ENCODE assay signal across 15 cellular contexts in the genomic region with DNA sequence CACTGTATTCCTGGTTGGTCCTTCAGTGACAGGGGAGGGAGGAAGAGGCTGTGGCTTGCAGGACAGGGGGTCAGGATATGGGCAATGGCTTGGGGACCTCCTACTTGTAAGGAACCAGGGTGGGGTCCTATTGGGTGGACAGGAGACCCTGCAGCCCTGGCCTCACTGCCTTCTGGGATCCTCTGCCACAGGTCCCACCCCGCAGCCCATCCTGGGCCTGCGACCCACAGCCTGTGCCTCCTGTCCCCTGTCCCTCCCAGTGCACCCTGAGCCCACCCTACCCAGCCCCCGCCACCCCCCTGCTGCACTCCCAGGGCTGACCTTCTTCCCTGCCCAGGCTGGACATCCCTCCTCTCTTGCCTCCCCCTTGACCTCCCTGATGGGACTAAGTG. TPM values are rescaled to one million over a fixed set of nuclear protein-coding genes. Genes with fewer than 3 reads are reported as not detected.
DNase-seq lines count a peak whose midpoint lies in the region; ATAC-seq and TF ChIP-seq lines count a peak whose summit lies in the region.
"Had no signal": no experiment of that assay in that cellular context is flagged by ENCODE, and none has a peak within 500 bp of the region (broad histone marks: within the 10 kb centered on the region; RNA-seq: fewer than 3 reads in every experiment).

No MANE protein-coding gene starts in this region.

- peak overlapping the region; percentile 85 for H3K4me2 ChIP-seq in smooth muscle cell

- H3K4me3 ChIP-seq in NT2/D1 (ENCODE audit: insufficient read length, low read depth) (peak overlapping the region; percentile 28), fibroblast of villous mesenchyme (ENCODE audit: low read depth, low read length) (peak overlapping the region; percentile 41), smooth muscle cell (peak overlapping the region; percentile 33)

- H3K9ac ChIP-seq in NT2/D1 (ENCODE audit: insufficient read length, low read depth) = no peak overlapping the region
- no peak overlapping the region for H3K9ac ChIP-seq in smooth muscle cell (ENCODE audit: low read depth)

- no peaks in the 10 kb centered on the region for H3F3A ChIP-seq in smooth muscle cell (ENCODE audit: low read depth)

- peaks cover 4% of the 10 kb centered on the region for H3K4me1 ChIP-seq in NT2/D1 (ENCODE audit: insufficient read depth, insufficient read length)
- H3K4me1 ChIP-seq in smooth muscle cell (ENCODE audit: low read depth) = peaks cover 7% of the 10 kb centered on the region

- no peak overlapping the region for H3K27ac Mint-ChIP-seq in activated naive CD4-positive, alpha-beta T cell treated with anti-CD3 and anti-CD28 coated beads, Interleukin-2, amount 50 U/mL, for 72 hours
- H3K27ac Mint-ChIP-seq: activated CD4-positive, alpha-beta memory T cell treated with anti-CD3 and anti-CD28 coated beads for 36 hours; immature natural killer cell; stimulated activated memory B cell treated with anti-CD40 and anti-IgM and Interleukin-4, amounts not matched to agents 10 μg/mL and 1 μg/mL and 100 μg/mL, for 72 hours had no signal

- H3K27me3 ChIP-seq in NT2/D1 (ENCODE audit: insufficient read depth, insufficient read length) (peaks cover 17% of the 10 kb centered on the region), smooth muscle cell (ENCODE audit: low read depth) (no peaks in the 10 kb centered on the region)
- H3K27me3 ChIP-seq: upper lobe of left lung had no signal

- H3K36me3 ChIP-seq in NT2/D1 (ENCODE audit: insufficient read depth, insufficient read length, low read length) (no peaks in the 10 kb centered on the region), smooth muscle cell (ENCODE audit: low read depth) (no peaks in the 10 kb centered on the region)
- H3K36me3 ChIP-seq: upper lobe of left lung had no signal

- DNase-seq in Right ventricle myocardium inferior (ENCODE audit: missing footprints) = no peak
- DNase-seq in Right ventricle myocardium superior = no peak
- DNase-seq in NT2/D1 (ENCODE audit: low read depth, low spot score) = no peak
- DNase-seq in fibroblast of villous mesenchyme (ENCODE audit: low read depth) = no peak
- DNase-seq in smooth muscle cell (lab: John Stamatoyannopoulos, UW; ENCODE audit: unreplicated experiment) = no peak
- DNase-seq in erythroblast (lab: John Stamatoyannopoulos, UW) = no peak
- no peak for DNase-seq in activated naive CD4-positive, alpha-beta T cell treated with anti-CD3 and anti-CD28 coated beads, Interleukin-2, amount 50 U/mL, for 72 hours (ENCODE audit: low spot score in 2 of 2)
- DNase-seq: SIG-M5 had no signal

- no peaks in the 10 kb centered on the region for H3K36me3 Mint-ChIP-seq in activated naive CD4-positive, alpha-beta T cell treated with anti-CD3 and anti-CD28 coated beads, Interleukin-2, amount 50 U/mL, for 72 hours
- H3K36me3 Mint-ChIP-seq: activated CD4-positive, alpha-beta memory T cell treated with anti-CD3 and anti-CD28 coated beads for 36 hours; immature natural killer cell; stimulated activated memory B cell treated with anti-CD40 and anti-IgM and Interleukin-4, amounts not matched to agents 10 μg/mL and 1 μg/mL and 100 μg/mL, for 72 hours had no signal

- TF ChIP-seq CTCF in fibroblast of villous mesenchyme (IDR thresholded peaks at IDR 0.05; ENCODE audit: insufficient read depth, low read depth, low read length) = no peak
- no peak for TF ChIP-seq CTCF in smooth muscle cell (IDR thresholded peaks at IDR 0.05; ENCODE audit: borderline replicate concordance, insufficient read depth, poor library complexity, severe bottlenecking)

- no peak overlapping the region for H3K27ac ChIP-seq in smooth muscle cell (ENCODE audit: low read depth)
- H3K27ac ChIP-seq: skin epidermis had no signal

- no peak for TF ChIP-seq POLR2A in erythroblast (IDR thresholded peaks at IDR 0.05; ENCODE audit: low read length)

- ATAC-seq in Right ventricle myocardium inferior (peak; percentile 12), Right ventricle myocardium superior (ENCODE audit: poor library complexity) (no peak), GM21390 (IDR thresholded peaks at IDR 0.05; ENCODE audit: unreplicated experiment) (no peak)
- ATAC-seq in activated naive CD4-positive, alpha-beta T cell treated with anti-CD3 and anti-CD28 coated beads, Interleukin-2, amount 50 U/mL, for 72 hours = no peak

- H3K79me2 ChIP-seq in smooth muscle cell (ENCODE audit: low read depth) = no peaks in the 10 kb centered on the region

- intact Hi-C loops in Right ventricle myocardium inferior (cut with DNase I) (loop anchor here (2.0 to 5.0 kb wide), 2 partner anchors 550 to 583 kb away; no protein-coding TSS in a partner anchor), Right ventricle myocardium superior (cut with DNase I) (loop anchor here (2.0 to 5.0 kb wide), 2 partner anchors 127 to 585 kb away; no protein-coding TSS in a partner anchor)

- H3K9me3 ChIP-seq in NT2/D1 (ENCODE audit: insufficient read depth, low read length) = no peaks in the 10 kb centered on the region
- H3K9me3 ChIP-seq in smooth muscle cell (replicated peaks; ENCODE audit: low read depth) = no peaks in the 10 kb centered on the region
- H3K9me3 ChIP-seq: upper lobe of left lung had no signal

- no peaks in the 10 kb centered on the region for H3K9me3 Mint-ChIP-seq in activated naive CD4-positive, alpha-beta T cell treated with anti-CD3 and anti-CD28 coated beads, Interleukin-2, amount 50 U/mL, for 72 hours
- H3K9me3 Mint-ChIP-seq: activated CD4-positive, alpha-beta memory T cell treated with anti-CD3 and anti-CD28 coated beads for 36 hours; central memory CD8-positive, alpha-beta T cell; immature natural killer cell; stimulated activated memory B cell treated with anti-CD40 and anti-IgM and Interleukin-4, amounts not matched to agents 10 μg/mL and 1 μg/mL and 100 μg/mL, for 72 hours had no signal

- H2AFZ ChIP-seq in smooth muscle cell (ENCODE audit: low read depth) = no peak overlapping the region

- WGBS in smooth muscle cell (ENCODE audit: low lambda C conversion rate) = no CpG with 5 or more reads among the region's 3 CpGs

- H4K20me1 ChIP-seq in smooth muscle cell (ENCODE audit: low read depth) = no peaks in the 10 kb centered on the region

RNA-seq across cellular contexts. Expression of a gene that starts 58.7 kb away (rescaled TPM):
- total RNA-seq in Right ventricle myocardium inferior (not detected), Right ventricle myocardium superior (not detected), fibroblast of villous mesenchyme (not detected in 2 replicates), smooth muscle cell (5.3 and 14.3 TPM in 2 replicates)
- 19.0 and 32.7 TPM in 2 replicates for polyA plus RNA-seq in smooth muscle cell
- not detected for total RNA-seq in activated naive CD4-positive, alpha-beta T cell treated with anti-CD3 and anti-CD28 coated beads, Interleukin-2, amount 50 U/mL, for 72 hours
- total RNA-seq: activated CD4-positive, alpha-beta memory T cell treated with anti-CD3 and anti-CD28 coated beads for 36 hours; upper lobe of left lung had no signal
- polyA plus RNA-seq: immature natural killer cell had no signal
